Comparison of ENCODE assay signal across 28 cellular contexts in the genomic region with DNA sequence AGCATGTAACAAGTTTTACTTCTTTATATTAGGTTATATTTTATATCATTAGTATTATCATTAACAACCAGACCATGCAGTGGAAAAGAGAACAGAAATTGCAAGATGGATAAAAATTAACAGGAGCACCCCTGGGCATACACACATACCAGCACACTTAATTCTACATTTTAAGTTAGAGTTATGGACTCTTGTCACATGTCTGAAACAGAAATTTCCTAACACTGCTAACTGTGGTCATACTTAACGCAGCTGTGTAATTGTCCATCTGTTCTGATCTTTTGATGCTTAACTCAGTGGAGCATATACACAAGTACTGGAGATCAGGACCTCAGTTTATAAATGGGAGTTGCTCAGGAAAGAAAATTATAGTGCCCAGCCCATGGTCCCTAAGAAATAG. TPM values are rescaled to one million over a fixed set of nuclear protein-coding genes. Genes with fewer than 3 reads are reported as not detected.
A peak's percentile ranks its signal among the peaks of the same experiment; 100 is the strongest.
DNase-seq lines count a peak whose midpoint lies in the region; ATAC-seq and TF ChIP-seq lines count a peak whose summit lies in the region.
"Had no signal": no experiment of that assay in that cellular context is flagged by ENCODE, and none has a peak within 500 bp of the region (broad histone marks: within the 10 kb centered on the region; RNA-seq: fewer than 3 reads in every experiment).

No MANE protein-coding gene starts in this region.

- intact Hi-C loops in OCI-LY7 (cut with micrococcal nuclease; ENCODE audit: unreplicated experiment), result no loop called here

- POLR2A ChIA-PET in OCI-LY7 (lab: Charles Lee), result no interaction called here

- no peaks in the 10 kb centered on the region for H3K27me3 ChIP-seq in hepatocyte
- H3K27me3 ChIP-seq: BLaER1 treated with 17β-estradiol and CSF1 and Interleukin-3, amounts not matched to agents 10 nM and 100 nM; cardiac muscle cell; right lobe of liver; SJCRH30 had no signal

- CTCF ChIA-PET in OCI-LY7 (lab: Charles Lee; ENCODE audit: unreplicated experiment), result no interaction called here

- no TSS peak for BruUV-seq in OCI-LY7 (replicated peaks; lab: Mats Ljungman, UMichigan)

- WGBS in hepatocyte (ENCODE audit: low lambda C conversion rate, missing lambda C conversion rate), result 93% methylated on average over 1 of the region's 1 CpG

- H3K9me3 ChIP-seq in OCI-LY7 (ENCODE audit: low read length) (no peaks in the 10 kb centered on the region), hepatocyte (ENCODE audit: low read depth) (no peaks in the 10 kb centered on the region)
- H3K9me3 ChIP-seq: BLaER1 treated with 17β-estradiol and CSF1 and Interleukin-3, amounts not matched to agents 10 nM and 100 nM; right lobe of liver; SJCRH30; thoracic aorta had no signal

- H3K27ac ChIP-seq in OCI-LY7 (ENCODE audit: low read depth, low read length, poor library complexity, severe bottlenecking) (no peak overlapping the region), hepatocyte (no peak overlapping the region)
- H3K27ac ChIP-seq: BLaER1 treated with 17β-estradiol and CSF1 and Interleukin-3, amounts not matched to agents 10 nM and 100 nM; cardiac muscle cell; right lobe of liver; SJCRH30; thoracic aorta had no signal

- H4K20me1 ChIP-seq in OCI-LY7 (ENCODE audit: insufficient read depth, low read length) (no peaks in the 10 kb centered on the region), hepatocyte (ENCODE audit: insufficient read depth, poor library complexity, severe bottlenecking) (no peaks in the 10 kb centered on the region)
- H4K20me1 ChIP-seq: BLaER1 treated with 17β-estradiol and CSF1 and Interleukin-3, amounts not matched to agents 10 nM and 100 nM had no signal

- ATAC-seq in GM18870 (IDR thresholded peaks at IDR 0.05; ENCODE audit: unreplicated experiment), result peak; percentile 79
- peak; percentile 91 for ATAC-seq in GM21423 (IDR thresholded peaks at IDR 0.05; ENCODE audit: unreplicated experiment)
- ATAC-seq in HG02943 (IDR thresholded peaks at IDR 0.05; ENCODE audit: low read depth, unreplicated experiment), result peak; percentile 83
- ATAC-seq in HG03457 (IDR thresholded peaks at IDR 0.05; ENCODE audit: unreplicated experiment), result peak; percentile 64
- ATAC-seq in GM18505 (IDR thresholded peaks at IDR 0.05; ENCODE audit: unreplicated experiment), result no peak
- ATAC-seq: right lobe of liver; stimulated activated naive B cell treated with anti-CD40 and anti-IgM and Interleukin-4, amounts not matched to agents 10 μg/mL and 1 μg/mL and 100 μg/mL, for 72 hours; T-helper 17 cell had no signal

- H3K36me3 ChIP-seq in OCI-LY7 (ENCODE audit: insufficient read depth, low read length) (no peaks in the 10 kb centered on the region), hepatocyte (replicated peaks; ENCODE audit: insufficient read depth, low read depth) (no peaks in the 10 kb centered on the region)
- H3K36me3 ChIP-seq: BLaER1 treated with 17β-estradiol and CSF1 and Interleukin-3, amounts not matched to agents 10 nM and 100 nM; cardiac muscle cell; right lobe of liver; SJCRH30; thoracic aorta had no signal

- H3K4me2 ChIP-seq in OCI-LY7 (ENCODE audit: low read length), result no peak overlapping the region
- no peak overlapping the region for H3K4me2 ChIP-seq in hepatocyte
- H3K4me2 ChIP-seq: BLaER1 treated with 17β-estradiol and CSF1 and Interleukin-3, amounts not matched to agents 10 nM and 100 nM had no signal

- H3K79me2 ChIP-seq in OCI-LY7 (ENCODE audit: insufficient read depth, low read depth, low read length) (no peaks in the 10 kb centered on the region), hepatocyte (no peaks in the 10 kb centered on the region)

- H3K4me1 ChIP-seq in OCI-LY7 (ENCODE audit: insufficient read depth, low read length, poor library complexity, severe bottlenecking), result no peaks in the 10 kb centered on the region
- H3K4me1 ChIP-seq in hepatocyte (ENCODE audit: insufficient read depth), result no peaks in the 10 kb centered on the region
- H3K4me1 ChIP-seq: BLaER1 treated with 17β-estradiol and CSF1 and Interleukin-3, amounts not matched to agents 10 nM and 100 nM; right lobe of liver; SJCRH30 had no signal

- H2AFZ ChIP-seq in OCI-LY7 (ENCODE audit: low read length) (no peak overlapping the region), hepatocyte (no peak overlapping the region)

- H3K9me2 ChIP-seq in OCI-LY7 (ENCODE audit: insufficient read depth, low read length) (no peaks in the 10 kb centered on the region), hepatocyte (replicated peaks; ENCODE audit: insufficient read depth) (no peaks in the 10 kb centered on the region)

- DNase-seq in dermis blood vessel endothelial cell (no peak), OCI-LY7 (ENCODE audit: low spot score) (no peak), hepatocyte (ENCODE audit: low spot score) (no peak)
- DNase-seq: activated CD4-positive, alpha-beta T cell treated with anti-CD3 and anti-CD28 coated beads, Interleukin-2, amount 50 U/mL, for 4 hours; activated gamma-delta T cell; amniotic stem cell; foreskin melanocyte; HFFc6; hypothalamus; kidney glomerular epithelial cell; NCI-H1105 treated with DMSO at 0.1 percent for 48 hours; NCI-H69; right lobe of liver; SJCRH30; stimulated activated naive B cell treated with anti-CD40 and anti-IgM and Interleukin-4, amounts not matched to agents 10 μg/mL and 1 μg/mL and 100 μg/mL, for 72 hours; T-helper 17 cell had no signal

- no peak for TF ChIP-seq CTCF in OCI-LY7 (conservative IDR thresholded peaks at IDR 0.05; ENCODE audit: low read length)
- TF ChIP-seq CTCF in hepatocyte (IDR thresholded peaks at IDR 0.05; ENCODE audit: poor library complexity), result no peak

- H3K4me3 ChIP-seq in OCI-LY7 (ENCODE audit: low read depth, low read length, poor library complexity, severe bottlenecking), result no peak overlapping the region
- no peak overlapping the region for H3K4me3 ChIP-seq in hepatocyte
- H3K4me3 ChIP-seq: BLaER1 treated with 17β-estradiol and CSF1 and Interleukin-3, amounts not matched to agents 10 nM and 100 nM; cardiac muscle cell; right lobe of liver; SJCRH30; thoracic aorta had no signal

- TF ChIP-seq POLR2A in GM18505 (IDR thresholded peaks at IDR 0.05; ENCODE audit: borderline replicate concordance, extremely low read depth, insufficient read depth, insufficient read length), result no peak

RNA-seq across cellular contexts. Expression of a gene that starts 0.4 kb away (rescaled TPM):
- total RNA-seq in dermis blood vessel endothelial cell, result not detected in 2 replicates
- 0.60 TPM in 1 of 2 replicates, not detected in the other for total RNA-seq in OCI-LY7 (2014; rRNA removed; shearing (Covaris generic))
- total RNA-seq in OCI-LY7 (2022), result not detected in 2 replicates
- total RNA-seq in hepatocyte, result 0.28 TPM in 1 of 2 replicates, not detected in the other
- polyA plus RNA-seq in hepatocyte, result not detected in 2 replicates
- total RNA-seq: A673, epithelial cell of proximal tubule, HFFc6, osteocyte, SJCRH30, T-helper 17 cell had no signal

RNA-seq across cellular contexts. Expression of a gene that starts 31.5 kb away (rescaled TPM):
- total RNA-seq in dermis blood vessel endothelial cell (0.05 TPM in 1 of 2 replicates, not detected in the other), OCI-LY7 (2022) (0.13 and 0.15 TPM in 2 replicates), hepatocyte (0.53 and 0.76 TPM in 2 replicates)
- 0.05 TPM in 1 of 2 replicates, not detected in the other for total RNA-seq in OCI-LY7 (2014; rRNA removed; shearing (Covaris generic))
- polyA plus RNA-seq in hepatocyte, result 0.52 TPM in 1 of 2 replicates, not detected in the other
- total RNA-seq: A673, dermis microvascular lymphatic vessel endothelial cell, SJCRH30 had no signal

RNA-seq across cellular contexts. Expression of a gene that starts 32.7 kb away (rescaled TPM):
- total RNA-seq in dermis blood vessel endothelial cell, result not detected in 2 replicates
- total RNA-seq in OCI-LY7 (2014; rRNA removed; shearing (Covaris generic)), result not detected in 2 replicates
- total RNA-seq in OCI-LY7 (2022), result not detected in 2 replicates
- total RNA-seq in hepatocyte, result not detected in 2 replicates
- polyA plus RNA-seq in hepatocyte, result not detected in 2 replicates
- total RNA-seq: A673, cardiac muscle cell, dermis microvascular lymphatic vessel endothelial cell, epithelial cell of proximal tubule, HFFc6, osteocyte, right lobe of liver, SJCRH30, T-helper 17 cell, thoracic aorta had no signal
- polyA plus RNA-seq: cardiac muscle cell had no signal

RNA-seq across cellular contexts. Expression of a gene that starts 38.2 kb away (rescaled TPM):
- total RNA-seq in dermis blood vessel endothelial cell, result not detected in 2 replicates
- not detected in 2 replicates for total RNA-seq in OCI-LY7 (2014; rRNA removed; shearing (Covaris generic))
- total RNA-seq in OCI-LY7 (2022), result not detected in 2 replicates
- total RNA-seq in hepatocyte, result 0.50 TPM in 1 of 2 replicates, not detected in the other
- not detected in 2 replicates for polyA plus RNA-seq in hepatocyte
- total RNA-seq: A673, dermis microvascular lymphatic vessel endothelial cell, epithelial cell of proximal tubule, HFFc6, osteocyte, SJCRH30 had no signal
- polyA plus RNA-seq: cardiac muscle cell had no signal

RNA-seq across cellular contexts. Expression of a gene that starts 48.5 kb away (rescaled TPM):
- total RNA-seq in dermis blood vessel endothelial cell, result 1.0 and 3.3 TPM in 2 replicates
- not detected in 2 replicates for total RNA-seq in OCI-LY7 (2014; rRNA removed; shearing (Covaris generic))
- total RNA-seq in OCI-LY7 (2022), result not detected in 2 replicates
- 6.6 and 10.7 TPM in 2 replicates for total RNA-seq in hepatocyte
- polyA plus RNA-seq in hepatocyte, result 4.3 and 8.0 TPM in 2 replicates
- total RNA-seq: SJCRH30, T-helper 17 cell had no signal
